In genomic region chr20:50794181-50794845, GRCh38 we compare ENCODE assay signal across 8 cellular contexts. TPM values are rescaled to one million over a fixed set of nuclear protein-coding genes. Genes with fewer than 3 reads are reported as not detected.
DNase-seq lines count a peak whose midpoint lies in the region; ATAC-seq and TF ChIP-seq lines count a peak whose summit lies in the region.

No MANE protein-coding gene starts in this region.

- TF ChIP-seq POLR2A in testis (IDR thresholded peaks at IDR 0.05) = no peak

- H3K27ac ChIP-seq in iPS-20b (ENCODE audit: low read length) (no peak overlapping the region), testis (peak overlapping the region in 1 of 2 donors; percentile 68)

- H3K4me1 Mint-ChIP-seq in Caco-2 (ENCODE audit: low read depth, unreplicated experiment) (peaks cover 39% of the 10 kb centered on the region), activated B cell treated with CpG ODN at 0.5 μM for 24 hours (peaks cover 44% of the 10 kb centered on the region)

- CTCF ChIA-PET in Caco-2 (lab: Charles Lee) (interaction anchor here (0.5 to 3.5 kb wide), 60 partner anchors 8 to 641 kb away, joined by 3 to 116 read pairs (median 4); partner anchors contain the start of genes ADNP, DPM1, MOCS3 and PEDS1), activated B cell treated with CpG ODN at 0.5 μM for 24 hours (lab: Charles Lee) (interaction anchor here (0.6 to 10.4 kb wide), 44 partner anchors 9 to 512 kb away, joined by 3 to 231 read pairs (median 5); partner anchors contain the start of genes ADNP, DPM1 and MOCS3)

- H3K36me3 Mint-ChIP-seq in Caco-2 (ENCODE audit: insufficient read depth, unreplicated experiment) (peaks cover 26% of the 10 kb centered on the region), activated B cell treated with CpG ODN at 0.5 μM for 24 hours (ENCODE audit: low read depth) (peaks cover 13% of the 10 kb centered on the region)

- peak overlapping the region; percentile 99 for H3K27ac Mint-ChIP-seq in Caco-2 (ENCODE audit: unreplicated experiment)
- H3K27ac Mint-ChIP-seq in activated B cell treated with CpG ODN at 0.5 μM for 24 hours = peak overlapping the region; percentile 84

- peak; percentile 0 for ATAC-seq in activated B cell treated with CpG ODN at 0.5 μM for 24 hours (ENCODE audit: low read depth)
- ATAC-seq in HG02623 (IDR thresholded peaks at IDR 0.05; ENCODE audit: unreplicated experiment) = no peak
- no peak for ATAC-seq in HG03521 (IDR thresholded peaks at IDR 0.05; ENCODE audit: unreplicated experiment)
- ATAC-seq in HG03520 (IDR thresholded peaks at IDR 0.05; ENCODE audit: unreplicated experiment) = no peak

- no peaks in the 10 kb centered on the region for H3K9me3 Mint-ChIP-seq in Caco-2 (ENCODE audit: unreplicated experiment)
- H3K9me3 Mint-ChIP-seq in activated B cell treated with CpG ODN at 0.5 μM for 24 hours = no peaks in the 10 kb centered on the region

- no peak for TF ChIP-seq CTCF in Caco-2 (IDR thresholded peaks at IDR 0.05; ENCODE audit: insufficient read depth in 1 of 2, low read depth in 1 of 2, low read length in 1 of 2, severe bottlenecking in 1 of 2, unreplicated experiment in 1 of 2)
- TF ChIP-seq CTCF in activated B cell treated with CpG ODN at 0.5 μM for 24 hours (IDR thresholded peaks at IDR 0.05) = no peak
- TF ChIP-seq CTCF in testis (IDR thresholded peaks at IDR 0.05) = no peak

- no peak for DNase-seq in Caco-2
- no peak for DNase-seq in H7
- no peak for DNase-seq in activated B cell treated with CpG ODN at 0.5 μM for 24 hours
- no peak for DNase-seq in testis

- H3K9me3 ChIP-seq in Caco-2 (no peaks in the 10 kb centered on the region), iPS-20b (ENCODE audit: insufficient read depth, low read depth, low read length) (no peaks in the 10 kb centered on the region), testis (no peaks in the 10 kb centered on the region)

- no peak overlapping the region for H3K4me3 ChIP-seq in Caco-2 (ENCODE audit: low read depth, low read length)
- peak overlapping the region; percentile 31 for H3K4me3 ChIP-seq in H7 (ENCODE audit: insufficient read depth, low read depth, low read length)
- peak overlapping the region; percentile 68 for H3K4me3 ChIP-seq in iPS-20b (ENCODE audit: low read length)
- H3K4me3 ChIP-seq in testis = peak overlapping the region; percentile 74 to 86

- H3K27me3 ChIP-seq in Caco-2 (replicated peaks; ENCODE audit: control insufficient read depth, insufficient read depth, low read length) (no peaks in the 10 kb centered on the region), H7 (ENCODE audit: control insufficient read depth, insufficient read depth, low read length) (no peaks in the 10 kb centered on the region), iPS-20b (ENCODE audit: insufficient read depth, low read length) (peaks cover 7% of the 10 kb centered on the region), testis (no peaks in the 10 kb centered on the region)

- H3K36me3 ChIP-seq in Caco-2 (ENCODE audit: control insufficient read depth, insufficient read depth, low read length) = no peaks in the 10 kb centered on the region
- H3K36me3 ChIP-seq in H7 (replicated peaks; ENCODE audit: control insufficient read depth, insufficient read depth, low read length) = no peaks in the 10 kb centered on the region
- no peaks in the 10 kb centered on the region for H3K36me3 ChIP-seq in iPS-20b (ENCODE audit: insufficient read depth, low read depth, low read length)
- no peaks in the 10 kb centered on the region for H3K36me3 ChIP-seq in testis (ENCODE audit: low read depth, missing control alignments)

- peak overlapping the region; percentile 32; the same call in 1 of the 2 replicates for H3K9ac ChIP-seq in iPS-20b (ENCODE audit: low read depth, low read length)

- peaks cover 30% of the 10 kb centered on the region for H3K4me1 ChIP-seq in Caco-2
- peaks cover 4% of the 10 kb centered on the region; the same call in 1 of the 2 replicates for H3K4me1 ChIP-seq in iPS-20b (ENCODE audit: insufficient read depth, low read length)
- H3K4me1 ChIP-seq in testis = peaks cover 20% of the 10 kb centered on the region

- no peaks in the 10 kb centered on the region for H3K27me3 Mint-ChIP-seq in Caco-2 (ENCODE audit: insufficient read depth, unreplicated experiment)
- no peaks in the 10 kb centered on the region for H3K27me3 Mint-ChIP-seq in activated B cell treated with CpG ODN at 0.5 μM for 24 hours

- intact Hi-C loops in Caco-2 (cut with micrococcal nuclease; ENCODE audit: unreplicated experiment) (loop anchor here (1.0 to 5.0 kb wide), 4 partner anchors 63 to 513 kb away; no protein-coding TSS in a partner anchor), activated B cell treated with CpG ODN at 0.5 μM for 24 hours (cut with micrococcal nuclease) (loop anchor here (1.0 to 5.0 kb wide), 6 partner anchors 24 to 512 kb away; partner anchors contain the start of genes ADNP, DPM1 and MOCS3), testis (cut with DNase I; ENCODE audit: low total_unique reads) (loop anchor here (10.0 kb wide), 1 partner anchor 130 kb away; no protein-coding TSS in a partner anchor)

- 20 to 24% methylated on average over 25 to 35 of the region's 35 CpGs for WGBS in testis, 2 donors

- no TSS peak for BruUV-seq in Caco-2 (replicated peaks; lab: Mats Ljungman, UMichigan)

- H3K4me3 Mint-ChIP-seq in Caco-2 (ENCODE audit: unreplicated experiment) (no peak overlapping the region), activated B cell treated with CpG ODN at 0.5 μM for 24 hours (peak overlapping the region; percentile 75)

- POLR2A ChIA-PET in Caco-2 (lab: Charles Lee) = interaction anchor here (0.5 to 3.7 kb wide), 6 partner anchors 13 to 284 kb away, joined by 3 to 27 read pairs (median 4); partner anchors contain the start of genes ADNP, DPM1 and MOCS3
- POLR2A ChIA-PET in activated B cell treated with CpG ODN at 0.5 μM for 24 hours (lab: Charles Lee) = interaction anchor here (0.6 to 10.3 kb wide), 26 partner anchors 12 to 1606 kb away, joined by 3 to 364 read pairs (median 4); partner anchors contain the start of genes ADNP, DPM1, MOCS3 and PARD6B

RNA-seq across cellular contexts. Expression of gene BCAS4, which starts 0.5 kb away (rescaled TPM):
- total RNA-seq in Caco-2 (2022) (23.1 and 29.9 TPM in 2 replicates), activated B cell treated with CpG ODN at 0.5 μM for 24 hours (43.2 and 46.7 TPM in 2 replicates), testis (10 to 100 TPM in 1 of 2 donors, 1 to 10 TPM in 1; 7.6 to 10.8 TPM)
- 17.6 and 19.3 TPM in 2 replicates for total RNA-seq in H7 (2014; rRNA removed; shearing (Covaris generic))
- 5.8 TPM for polyA plus RNA-seq in testis (ENCODE audit: insufficient read depth, low read depth, low replicate concordance)
